1 cellular context compared by ENCODE assay signal in the genomic region with DNA sequence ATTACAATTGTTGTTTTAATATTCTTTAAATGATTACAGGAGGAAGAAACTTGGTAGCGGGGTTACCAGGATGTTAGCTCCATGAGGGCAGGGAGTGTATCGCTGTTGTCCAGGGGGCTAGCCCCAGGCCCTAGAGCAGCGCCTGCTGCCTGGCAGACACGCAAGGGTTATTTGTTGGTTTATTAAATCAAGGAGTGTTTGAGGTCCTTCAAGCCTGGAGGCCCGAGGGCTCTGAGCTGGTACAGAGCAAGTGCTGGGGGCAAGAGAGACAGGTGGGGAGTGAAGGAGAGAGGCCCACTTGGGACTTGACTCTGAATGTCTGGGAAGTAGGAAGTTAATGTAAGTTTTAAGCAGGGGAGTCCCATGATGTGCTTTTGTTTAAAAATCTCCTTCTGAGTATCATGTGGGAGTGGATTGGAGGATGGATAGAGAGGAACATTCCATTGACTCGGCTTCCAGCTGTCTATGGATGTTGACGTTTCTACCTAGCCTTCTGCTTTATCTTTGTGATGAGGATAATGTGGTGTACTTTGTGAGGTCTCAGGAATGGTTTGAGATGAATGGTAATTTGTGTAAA.
TF ChIP-seq lines count a peak whose summit lies in the region.

No MANE protein-coding gene starts in this region.

TF ChIP-seq in H1, 55 proteins besides CTCF, POLR2A, EP300 and RAD21:
- TF ChIP-seq NRF1 (IDR thresholded peaks at IDR 0.05; ENCODE audit: low read depth, low read length) = no peak
- TF ChIP-seq EZH2 (IDR thresholded peaks at IDR 0.05; ENCODE audit: low read depth, low read length, severe bottlenecking) = no peak
